24 cellular contexts compared by ENCODE assay signal in the genomic region with DNA sequence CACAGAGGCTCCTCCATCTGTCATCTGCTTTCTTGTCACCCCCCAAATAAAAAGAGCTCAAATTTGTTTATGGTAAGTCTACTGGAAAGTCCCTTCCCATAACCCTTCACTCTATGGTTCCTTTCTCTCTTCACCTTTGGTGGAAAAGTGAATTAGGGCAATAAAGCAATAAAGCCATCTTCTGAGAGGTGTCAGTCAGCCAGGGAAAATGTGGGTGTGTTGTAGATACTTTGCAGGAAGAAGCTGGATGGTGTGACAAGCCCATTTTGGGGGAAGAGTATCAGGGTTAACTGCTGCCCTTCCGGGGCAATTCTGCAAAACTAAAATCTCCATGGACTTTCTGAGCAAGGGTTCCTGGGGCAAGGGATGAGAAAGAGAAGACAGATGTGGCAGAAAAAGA.
"Had no signal": no experiment of that assay in that cellular context is flagged by ENCODE, and none has a peak within 500 bp of the region (broad histone marks: within the 10 kb centered on the region; RNA-seq: fewer than 3 reads in every experiment).

No MANE protein-coding gene starts in this region.

- H3K4me1 Mint-ChIP-seq: activated CD4-positive, alpha-beta T cell treated with anti-CD3 and anti-CD28 coated beads, Interleukin-2, amount 10 ng/mL, durations not matched to agents 7 days and 5 days; central memory CD8-positive, alpha-beta T cell had no signal

- H3K9me3 ChIP-seq: ascending aorta, gastroesophageal sphincter, heart left ventricle, lower lobe of right lung, spleen, thyroid gland had no signal

- H3K9me3 Mint-ChIP-seq: activated CD4-positive, alpha-beta T cell treated with anti-CD3 and anti-CD28 coated beads, Interleukin-2, amount 10 ng/mL, durations not matched to agents 7 days and 5 days; activated CD8-positive, alpha-beta T cell treated with anti-CD3 and anti-CD28 coated beads for 36 hours; activated naive CD4-positive, alpha-beta T cell treated with anti-CD3 and anti-CD28 coated beads, Interleukin-2, amount 50 U/mL, for 72 hours; central memory CD8-positive, alpha-beta T cell; natural killer cell treated with Interleukin-12 subunit alpha and Interleukin-12 subunit beta and Interleukin-15 and Interleukin-18, amount 100 ng/mL, for 72 hours had no signal

- H3K27me3 ChIP-seq: ascending aorta, brain microvascular endothelial cell, thyroid gland had no signal

- H3K4me3 Mint-ChIP-seq: activated CD4-positive, alpha-beta T cell treated with anti-CD3 and anti-CD28 coated beads, Interleukin-2, amount 10 ng/mL, durations not matched to agents 7 days and 5 days; activated CD8-positive, alpha-beta T cell treated with anti-CD3 and anti-CD28 coated beads for 36 hours; central memory CD8-positive, alpha-beta T cell; natural killer cell treated with Interleukin-12 subunit alpha and Interleukin-12 subunit beta and Interleukin-15 and Interleukin-18, amount 100 ng/mL, for 72 hours had no signal

- H3K27ac Mint-ChIP-seq: activated CD4-positive, alpha-beta T cell treated with anti-CD3 and anti-CD28 coated beads, Interleukin-2, amount 10 ng/mL, durations not matched to agents 7 days and 5 days; activated CD8-positive, alpha-beta T cell treated with anti-CD3 and anti-CD28 coated beads for 36 hours; activated naive CD4-positive, alpha-beta T cell treated with anti-CD3 and anti-CD28 coated beads, Interleukin-2, amount 50 U/mL, for 72 hours; natural killer cell treated with Interleukin-12 subunit alpha and Interleukin-12 subunit beta and Interleukin-15 and Interleukin-18, amount 100 ng/mL, for 72 hours had no signal

- H3K4me3 ChIP-seq: ascending aorta, gastroesophageal sphincter, heart left ventricle, lower lobe of right lung, SK-N-MC, spleen, thyroid gland had no signal

- H3K36me3 ChIP-seq: ascending aorta, brain microvascular endothelial cell, gastroesophageal sphincter, heart left ventricle, lower lobe of right lung, spleen, thyroid gland had no signal

- H3K4me1 ChIP-seq: ascending aorta, gastroesophageal sphincter, heart left ventricle, lower lobe of right lung, thyroid gland had no signal

- H3K36me3 Mint-ChIP-seq: activated naive CD4-positive, alpha-beta T cell treated with anti-CD3 and anti-CD28 coated beads, Interleukin-2, amount 50 U/mL, for 72 hours; natural killer cell treated with Interleukin-12 subunit alpha and Interleukin-12 subunit beta and Interleukin-15 and Interleukin-18, amount 100 ng/mL, for 72 hours had no signal

- DNase-seq: activated CD4-positive, alpha-beta T cell treated with anti-CD3 and anti-CD28 coated beads, Interleukin-2, amount 10 ng/mL, durations not matched to agents 7 days and 5 days; activated CD4-positive, CD25-positive, alpha-beta regulatory T cell treated with anti-CD3 and anti-CD28 coated beads, Interleukin-2, amount 50 U/mL, for 72 hours; activated CD8-positive, alpha-beta T cell treated with anti-CD3 and anti-CD28 coated beads for 36 hours; activated gamma-delta T cell treated with Interleukin-2 at 50 U/mL for 16 hours; activated T-cell treated with anti-CD3 and anti-CD28 coated beads, Interleukin-2, amount 50 U/mL, for 1 hour; brain microvascular endothelial cell; cortex of kidney; heart left ventricle; islet precursor cell; lower lobe of right lung; spleen; stimulated activated CD4-positive, alpha-beta T cell treated with anti-CD3 and anti-CD28 coated beads, Interleukin-4, amount 100 ng/mL, for 24 hours; stimulated activated naive CD4-positive, alpha-beta T cell treated with Interleukin-2 at 50 U/mL for 16 hours; SW 1271; T-helper 2 cell; thyroid gland had no signal

- H3K27ac ChIP-seq: ascending aorta, brain microvascular endothelial cell, epithelial cell of prostate, gastroesophageal sphincter, heart left ventricle, lower lobe of right lung, SK-N-MC, spleen, thyroid gland, VCaP had no signal

- ATAC-seq: activated CD8-positive, alpha-beta T cell treated with anti-CD3 and anti-CD28 coated beads for 36 hours; activated naive CD4-positive, alpha-beta T cell treated with anti-CD3 and anti-CD28 coated beads, Interleukin-2, amount 50 U/mL, for 72 hours; gastroesophageal sphincter; heart left ventricle; lower lobe of right lung; natural killer cell treated with Interleukin-12 subunit alpha and Interleukin-12 subunit beta and Interleukin-15 and Interleukin-18, amount 100 ng/mL, for 72 hours had no signal
